In genomic region chr1:241836944-241837343, GRCh38 we compare ENCODE assay signal across 22 cellular contexts. TPM values are rescaled to one million over a fixed set of nuclear protein-coding genes. Genes with fewer than 3 reads are reported as not detected.
A peak's percentile ranks its signal among the peaks of the same experiment; 100 is the strongest.
DNase-seq lines count a peak whose midpoint lies in the region; ATAC-seq, FAIRE-seq and TF ChIP-seq lines count a peak whose summit lies in the region.
"Had no signal": no experiment of that assay in that cellular context is flagged by ENCODE, and none has a peak within 500 bp of the region (broad histone marks: within the 10 kb centered on the region; RNA-seq: fewer than 3 reads in every experiment).

No MANE protein-coding gene starts in this region.

- H3K9me3 ChIP-seq in A549: no peaks in the 10 kb centered on the region
- no peaks in the 10 kb centered on the region for H3K9me3 ChIP-seq in IMR-90 (ENCODE audit: control insufficient read depth, insufficient read depth, low read length)
- no peaks in the 10 kb centered on the region for H3K9me3 ChIP-seq in adipocyte (ENCODE audit: control insufficient read depth, low read length)
- H3K9me3 ChIP-seq in endothelial cell of umbilical vein (replicated peaks; ENCODE audit: control insufficient read depth, insufficient read depth, low read length): no peaks in the 10 kb centered on the region
- no peaks in the 10 kb centered on the region for H3K9me3 ChIP-seq in uterus
- H3K9me3 ChIP-seq: BLaER1, Caco-2, HAP-1 had no signal

- H3K56ac ChIP-seq in IMR-90 (ENCODE audit: extremely low read depth, insufficient read depth, low read length): no peak overlapping the region

- no peak overlapping the region for H4K91ac ChIP-seq in IMR-90 (ENCODE audit: insufficient read depth, low read depth, low read length)

- H3K9me3 Mint-ChIP-seq in activated T-helper 17 cell treated with anti-CD3 and anti-CD28 coated beads, Interleukin-2, amount 50 U/mL, for 72 hours: no peaks in the 10 kb centered on the region
- H3K9me3 Mint-ChIP-seq: CD4-positive, CD25-positive, alpha-beta regulatory T cell; CD8-positive, alpha-beta T cell had no signal

- TF ChIP-seq CTCF in A549 (IDR thresholded peaks at IDR 0.05): no peak
- no peak for TF ChIP-seq CTCF in IMR-90 (conservative IDR thresholded peaks at IDR 0.05; ENCODE audit: low read depth, low read length)
- TF ChIP-seq CTCF in endothelial cell of umbilical vein (IDR thresholded peaks at IDR 0.05; ENCODE audit: extremely low read depth in 1 of 2, insufficient read depth in 1 of 2, low read depth in 1 of 2, low read length in 2 of 2): no peak
- TF ChIP-seq CTCF in uterus (IDR thresholded peaks at IDR 0.05): no peak

- no peak overlapping the region for H4K5ac ChIP-seq in IMR-90 (ENCODE audit: low read depth, low read length)

- no peak overlapping the region for H3K4me3 ChIP-seq in A549
- no peak overlapping the region for H3K4me3 ChIP-seq in IMR-90 (ENCODE audit: insufficient read depth, low read depth, low read length)
- no peak overlapping the region for H3K4me3 ChIP-seq in adipocyte (ENCODE audit: low read length)
- no peak overlapping the region for H3K4me3 ChIP-seq in endothelial cell of umbilical vein (replicated peaks in 1 of 3; ENCODE audit: insufficient read depth in 1 of 3, low read depth in 1 of 3, low read length in 3 of 3)
- no peak overlapping the region for H3K4me3 ChIP-seq in uterus
- H3K4me3 ChIP-seq: BLaER1, HAP-1 had no signal

- H3K14ac ChIP-seq in IMR-90 (replicated peaks; ENCODE audit: low read depth, low read length): no peak overlapping the region

- peak overlapping the region; percentile 57; the same call in 1 of the 2 replicates for H2BK20ac ChIP-seq in IMR-90 (ENCODE audit: low read depth, low read length)

- no TSS peak for BruUV-seq in IMR-90 (replicated peaks; lab: Mats Ljungman, UMichigan)
- no TSS peak for BruUV-seq in endothelial cell of umbilical vein (replicated peaks; lab: Mats Ljungman, UMichigan)

- H3K9ac ChIP-seq in IMR-90 (ENCODE audit: low read depth, low read length) (no peak overlapping the region), adipocyte (ENCODE audit: low read length) (no peak overlapping the region), endothelial cell of umbilical vein (replicated peaks; ENCODE audit: extremely low read depth, insufficient read depth, low read length) (no peak overlapping the region)
- H3K9ac ChIP-seq: BLaER1 had no signal

- peak overlapping the region in 1 of 2 experiments; percentile 87; a peak in 2 of 4 replicates for H4K8ac ChIP-seq in IMR-90 (ENCODE audit: low read depth in 2 of 2, low read length in 2 of 2)

- H3K4me2 ChIP-seq in A549 (no peak overlapping the region), IMR-90 (ENCODE audit: low read depth, low read length) (no peak overlapping the region), endothelial cell of umbilical vein (ENCODE audit: insufficient read depth, low read length) (peak overlapping the region; percentile 17)
- H3K4me2 ChIP-seq: BLaER1 had no signal

- H2BK15ac ChIP-seq in IMR-90 (ENCODE audit: low read depth, low read length): no peak overlapping the region

- WGBS in A549 (ENCODE audit: missing lambda C conversion rate): 88% methylated on average over 2 of the region's 2 CpGs
- no CpG with 5 or more reads among the region's 2 CpGs for WGBS in IMR-90 (ENCODE audit: extremely low coverage in 2 of 2, insufficient read length in 1 of 2), 2 experiments

- H4K20me1 ChIP-seq in IMR-90 (ENCODE audit: insufficient read depth, low read length) (peaks cover 2% of the 10 kb centered on the region; the same call in 1 of the 2 replicates), endothelial cell of umbilical vein (replicated peaks; ENCODE audit: control insufficient read depth, extremely low read depth, insufficient read depth, low read length) (no peaks in the 10 kb centered on the region)
- H4K20me1 ChIP-seq: BLaER1 had no signal

- FAIRE-seq in A549 (lab: Jason Lieb, UNC): no peak
- peak; percentile 46 for FAIRE-seq in endothelial cell of umbilical vein (lab: Jason Lieb, UNC)
- FAIRE-seq: G401.6, GM12892, H54 had no signal

- TF ChIP-seq POLR2A in A549 (IDR thresholded peaks at IDR 0.05; ENCODE audit: low read length): no peak
- TF ChIP-seq POLR2A in IMR-90 (IDR thresholded peaks at IDR 0.05; ENCODE audit: low read depth, low read length): no peak
- TF ChIP-seq POLR2A in endothelial cell of umbilical vein (IDR thresholded peaks at IDR 0.05; ENCODE audit: low read depth, low read length): no peak
- TF ChIP-seq POLR2A in uterus (IDR thresholded peaks at IDR 0.05): no peak

- peak overlapping the region; percentile 96 for H2BK5ac ChIP-seq in IMR-90 (ENCODE audit: low read depth, low read length, poor library complexity, severe bottlenecking)

- H3K23ac ChIP-seq in IMR-90 (ENCODE audit: low read depth, low read length): no peak overlapping the region; the same call in 1 of the 2 replicates

- H3K9me1 ChIP-seq in IMR-90 (ENCODE audit: insufficient read depth, low read length) (peaks cover 3% of the 10 kb centered on the region), endothelial cell of umbilical vein (replicated peaks; ENCODE audit: control insufficient read depth, extremely low read depth, insufficient read depth, low read length) (no peaks in the 10 kb centered on the region)

- TF ChIP-seq RAD21 in A549 (conservative IDR thresholded peaks at IDR 0.05 in 1 of 2, IDR thresholded peaks at IDR 0.05 in 1 of 2): no peak
- TF ChIP-seq RAD21 in IMR-90 (IDR thresholded peaks at IDR 0.05; ENCODE audit: low read length): no peak

- H3K18ac ChIP-seq in IMR-90 (ENCODE audit: low read depth, low read length): peak overlapping the region; percentile 99; the same call in 1 of the 2 replicates

- no peak for TF ChIP-seq EP300 in A549 (IDR thresholded peaks at IDR 0.05)

- H3K36me3 ChIP-seq in IMR-90 (ENCODE audit: control insufficient read depth, insufficient read depth, low read length) (no peaks in the 10 kb centered on the region), adipocyte (ENCODE audit: control insufficient read depth, insufficient read depth, low read length, severe bottlenecking) (no peaks in the 10 kb centered on the region), endothelial cell of umbilical vein (ENCODE audit: control insufficient read depth in 2 of 2, extremely low read depth in 1 of 2, insufficient read depth in 2 of 2, low read length in 2 of 2) (no peaks in the 10 kb centered on the region), uterus (no peaks in the 10 kb centered on the region)
- H3K36me3 ChIP-seq: BLaER1, HAP-1 had no signal

- DNase-seq in A549 (ENCODE audit: low read depth in 1 of 2, low spot score in 1 of 2) (no peak), IMR-90 (no peak), adipocyte (ENCODE audit: low read depth) (peak; percentile 9), endothelial cell of umbilical vein (ENCODE audit: low read depth, low spot score) (peak; percentile 29), AML-193 (lab: John Stamatoyannopoulos, UW) (no peak), RPMI8226 (no peak), uterus (no peak)
- DNase-seq: 8988T; Caco-2; CD4-positive, CD25-positive, alpha-beta regulatory T cell; CD8-positive, alpha-beta T cell; DMS153; DND-41; GOT3 had no signal

- no peak overlapping the region for H2AK9ac ChIP-seq in IMR-90 (replicated peaks; ENCODE audit: low read depth, low read length, poor library complexity)

- peaks cover 17% of the 10 kb centered on the region for H3K27me3 Mint-ChIP-seq in activated T-helper 17 cell treated with anti-CD3 and anti-CD28 coated beads, Interleukin-2, amount 50 U/mL, for 72 hours

- intact Hi-C loops in IMR-90 (cut with micrococcal nuclease) (no loop called here), endothelial cell of umbilical vein (cut with micrococcal nuclease) (no loop called here), uterus (cut with DNase I; ENCODE audit: low total_unique reads) (no loop called here)

- H2BK120ac ChIP-seq in IMR-90 (ENCODE audit: low read depth, low read length): peak overlapping the region; percentile 99; the same call in 1 of the 2 replicates

- CTCF ChIA-PET in A549 (lab: Yijun Ruan, JAX): interaction anchor here (3.6 kb wide), 1 partner anchor 10 kb away, joined by 12 read pairs; the partner anchor contains the start of gene EXO1
- CTCF ChIA-PET in IMR-90 (lab: Yijun Ruan, JAX): interaction anchor here (0.7 kb wide), 1 partner anchor 225 kb away, joined by 9 read pairs; no protein-coding TSS in a partner anchor
- CTCF ChIA-PET in endothelial cell of umbilical vein (lab: Charles Lee): interaction anchor here (1.3 kb wide), 1 partner anchor 226 kb away, joined by 3 read pairs; no protein-coding TSS in a partner anchor

- H3K4ac ChIP-seq in IMR-90 (ENCODE audit: low read depth, low read length): 0 out of 2 replicates have a peak overlapping the region, but pooled peaks have one; percentile 99

- dilution Hi-C loops in IMR-90 (cut with HindIII; ENCODE audit: low sequenced_read_pairs, unreplicated experiment): no loop called here
- dilution Hi-C loops in endothelial cell of umbilical vein (cut with MboI; ENCODE audit: extremely low pct_ligation_motif_present, low sequenced_read_pairs): no loop called here

- no peak overlapping the region for H3K27ac ChIP-seq in A549
- no peak overlapping the region for H3K27ac ChIP-seq in IMR-90 (ENCODE audit: insufficient read depth, low read length)
- peak overlapping the region; percentile 3 for H3K27ac ChIP-seq in endothelial cell of umbilical vein (ENCODE audit: insufficient read depth, low read depth, low read length)
- H3K27ac ChIP-seq in uterus: no peak overlapping the region
- H3K27ac ChIP-seq: BLaER1, C4-2B had no signal

- ATAC-seq in A549 (no peak), IMR-90 (ENCODE audit: low read depth) (no peak)
- ATAC-seq in activated T-helper 17 cell treated with anti-CD3 and anti-CD28 coated beads, Interleukin-2, amount 50 U/mL, for 72 hours (replicated peaks): no peak
- ATAC-seq: CD8-positive, alpha-beta T cell had no signal

- no peak overlapping the region for H2AFZ ChIP-seq in IMR-90 (replicated peaks; ENCODE audit: low read length, poor library complexity)
- no peak overlapping the region for H2AFZ ChIP-seq in endothelial cell of umbilical vein (ENCODE audit: low read depth, low read length)

- peaks cover 5% of the 10 kb centered on the region for H3K4me1 Mint-ChIP-seq in activated T-helper 17 cell treated with anti-CD3 and anti-CD28 coated beads, Interleukin-2, amount 50 U/mL, for 72 hours

- H3K4me3 Mint-ChIP-seq in activated T-helper 17 cell treated with anti-CD3 and anti-CD28 coated beads, Interleukin-2, amount 50 U/mL, for 72 hours: no peak overlapping the region
- H3K4me3 Mint-ChIP-seq: B cell; CD4-positive, CD25-positive, alpha-beta regulatory T cell; CD8-positive, alpha-beta T cell had no signal

- H3K36me3 Mint-ChIP-seq in activated T-helper 17 cell treated with anti-CD3 and anti-CD28 coated beads, Interleukin-2, amount 50 U/mL, for 72 hours (ENCODE audit: low read depth): no peaks in the 10 kb centered on the region
- H3K36me3 Mint-ChIP-seq: CD4-positive, CD25-positive, alpha-beta regulatory T cell; CD8-positive, alpha-beta T cell had no signal

- no peaks in the 10 kb centered on the region for H3K79me2 ChIP-seq in endothelial cell of umbilical vein (ENCODE audit: control insufficient read depth, insufficient read depth, low read length)

- H2AK5ac ChIP-seq in IMR-90 (ENCODE audit: low read depth, low read length): no peak overlapping the region

- POLR2A ChIA-PET in A549 (lab: Yijun Ruan, JAX): no interaction called here
- POLR2A ChIA-PET in IMR-90 (lab: Charles Lee; ENCODE audit: unreplicated experiment): no interaction called here
- POLR2A ChIA-PET in endothelial cell of umbilical vein (lab: Charles Lee): no interaction called here

- peaks cover 27% of the 10 kb centered on the region for H3K4me1 ChIP-seq in A549
- peaks cover 11% of the 10 kb centered on the region for H3K4me1 ChIP-seq in IMR-90 (ENCODE audit: control insufficient read depth, insufficient read depth, low read length)
- peaks cover 14% of the 10 kb centered on the region for H3K4me1 ChIP-seq in adipocyte (ENCODE audit: control insufficient read depth, insufficient read depth, low read length)
- peaks cover 18% of the 10 kb centered on the region for H3K4me1 ChIP-seq in endothelial cell of umbilical vein (ENCODE audit: control insufficient read depth, extremely low read depth, insufficient read depth, low read length)
- no peaks in the 10 kb centered on the region for H3K4me1 ChIP-seq in uterus
- H3K4me1 ChIP-seq: Caco-2, HAP-1 had no signal

- in situ Hi-C loops in IMR-90 (cut with MboI; ENCODE audit: low sequenced_read_pairs): loop anchor here (5.0 kb wide), 2 partner anchors 225 to 315 kb away; no protein-coding TSS in a partner anchor

- H3K79me1 ChIP-seq in IMR-90 (ENCODE audit: low read depth in 1 of 2, low read length in 2 of 2): no peaks in the 10 kb centered on the region

- H3K27ac Mint-ChIP-seq in activated T-helper 17 cell treated with anti-CD3 and anti-CD28 coated beads, Interleukin-2, amount 50 U/mL, for 72 hours: no peak overlapping the region
- H3K27ac Mint-ChIP-seq: B cell; CD4-positive, CD25-positive, alpha-beta regulatory T cell; CD8-positive, alpha-beta T cell had no signal

- no peaks in the 10 kb centered on the region for H3K27me3 ChIP-seq in IMR-90 (ENCODE audit: control insufficient read depth, insufficient read depth, low read length)
- H3K27me3 ChIP-seq in adipocyte (replicated peaks; ENCODE audit: control insufficient read depth, insufficient read depth, low read length): no peaks in the 10 kb centered on the region
- peaks cover 2 to 8% of the 10 kb centered on the region in 2 experiments for H3K27me3 ChIP-seq in endothelial cell of umbilical vein (ENCODE audit: control insufficient read depth in 2 of 2, insufficient read depth in 2 of 2, low read length in 2 of 2)
- H3K27me3 ChIP-seq in uterus: no peaks in the 10 kb centered on the region
- H3K27me3 ChIP-seq: BLaER1 had no signal

RNA-seq across cellular contexts. Expression of gene EXO1, which starts 11.1 kb away (rescaled TPM):
- polyA plus RNA-seq in A549 (2011; rRNA removed) (22.1 and 33.1 TPM in 2 replicates), A549 (2017; fragmentation: RNase III; extraction: RNeasy Plus Mini Kit Qiagen cat#74134 plus additional on column Dnase treatment) (19.7 to 25.9 TPM (median 23.0 TPM) in 3 replicates), IMR-90 (2012; rRNA removed) (3.9 and 5.1 TPM in 2 replicates), endothelial cell of umbilical vein (2.2 and 4.1 TPM in 2 replicates)
- polyA plus RNA-seq in A549 (2012; cell fraction: cytosol; rRNA removed): 12.0 and 12.1 TPM in 2 replicates
- 9.9 and 13.2 TPM in 2 replicates for polyA plus RNA-seq in A549 (2012; cell fraction: nucleus; rRNA removed)
- polyA minus RNA-seq in A549 (2011; rRNA and poly(A)+ RNA removed): 20.1 and 21.5 TPM in 2 replicates
- total RNA-seq in IMR-90 (2012; rRNA removed) (12.9 and 18.9 TPM in 2 replicates), endothelial cell of umbilical vein (19.8 and 23.5 TPM in 2 replicates), uterus (10 to 100 TPM in 1 of 4 donors, under 1 TPM in 1, not detected in 2; 0.52 to 10.0 TPM)
- 1.7 and 2.8 TPM in 2 replicates for polyA plus RNA-seq in IMR-90 (2012; cell fraction: cytosol; rRNA removed)
- polyA plus RNA-seq in IMR-90 (2012; cell fraction: nucleus; rRNA removed; ENCODE audit: low replicate concordance): 1.7 and 4.0 TPM in 2 replicates
- polyA plus RNA-seq in endothelial cell of umbilical vein (2011; cell fraction: cytosol; rRNA removed): 5.2 and 6.7 TPM in 2 replicates
- 7.5 and 13.2 TPM in 2 replicates for polyA plus RNA-seq in endothelial cell of umbilical vein (2011; cell fraction: nucleus; rRNA removed)
- 5.1 and 9.5 TPM in 2 replicates for polyA plus RNA-seq in endothelial cell of umbilical vein (2012)
- polyA minus RNA-seq in endothelial cell of umbilical vein: 9.5 and 13.6 TPM in 2 replicates
- 43.7 TPM for polyA minus RNA-seq in endothelial cell of umbilical vein (2011; cell fraction: cytosol; rRNA and poly(A)+ RNA removed)
- polyA minus RNA-seq in endothelial cell of umbilical vein (2011; cell fraction: nucleus; rRNA and poly(A)+ RNA removed): 10.5 and 10.9 TPM in 2 replicates
- total RNA-seq in activated T-helper 17 cell treated with anti-CD3 and anti-CD28 coated beads, Interleukin-2, amount 50 U/mL, for 72 hours: 10 to 100 TPM; 32.3 to 50.2 TPM

Comparison
In these comparisons a context has a peak if more than half of its experiments do, and no peak if none do; other contexts are left out.
1. DNase-seq: peak in adipocyte (single experiment) and endothelial cell of umbilical vein (single experiment); none in A549 (0 of 2), IMR-90 (single experiment), AML-193 (0 of 2), RPMI8226 (single experiment) and uterus (0 of 2).